28 cellular contexts compared by ENCODE assay signal in the genomic region with DNA sequence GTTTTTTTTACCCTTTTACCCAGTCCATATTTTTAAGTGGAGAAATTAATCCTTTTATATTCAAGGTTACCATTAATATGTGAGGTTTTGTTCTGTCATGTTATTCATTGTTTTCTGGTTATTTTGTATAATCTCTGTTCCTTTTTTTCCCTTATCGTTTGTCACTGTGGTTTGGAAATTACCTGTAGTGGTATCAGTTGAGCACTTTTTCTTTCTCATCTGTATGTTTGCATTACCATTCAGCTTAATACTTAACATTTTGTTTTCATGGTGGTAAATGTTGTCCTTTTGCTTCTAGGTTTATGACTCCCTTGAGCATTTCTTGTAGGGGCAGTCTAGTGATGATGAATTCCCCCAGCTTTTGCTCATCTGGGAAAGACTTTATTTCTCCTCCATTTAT. TPM values are rescaled to one million over a fixed set of nuclear protein-coding genes. Genes with fewer than 3 reads are reported as not detected.
DNase-seq lines count a peak whose midpoint lies in the region; ATAC-seq, FAIRE-seq and TF ChIP-seq lines count a peak whose summit lies in the region.
"Had no signal": no experiment of that assay in that cellular context is flagged by ENCODE, and none has a peak within 500 bp of the region (broad histone marks: within the 10 kb centered on the region; RNA-seq: fewer than 3 reads in every experiment).

No MANE protein-coding gene starts in this region.

- H3K4ac ChIP-seq in neuronal stem cell (ENCODE audit: low read length) = no peak overlapping the region

- no peak overlapping the region for H4K91ac ChIP-seq in neuronal stem cell (ENCODE audit: low read depth, low read length, poor library complexity)

- H3K4me3 ChIP-seq in pancreas = no peak overlapping the region
- no peak overlapping the region for H3K4me3 ChIP-seq in neuronal stem cell (ENCODE audit: low read length in 2 of 2)
- H3K4me3 ChIP-seq: BLaER1 treated with 17β-estradiol and CSF1 and Interleukin-3, amounts not matched to agents 10 nM and 100 nM; GM23338; left ventricle myocardium inferior; SK-N-MC; tibial nerve had no signal

- no peak overlapping the region for H2BK12ac ChIP-seq in neuronal stem cell (ENCODE audit: low read length)

- no peak overlapping the region for H2BK5ac ChIP-seq in neuronal stem cell (ENCODE audit: low read length)

- no peaks in the 10 kb centered on the region for H3K4me1 Mint-ChIP-seq in stimulated activated effector memory CD8-positive, alpha-beta T cell treated with anti-CD3 and anti-CD28 coated beads, Interleukin-12 subunit alpha, Interleukin-12 subunit beta, amount 100 ng/mL, for 72 hours
- H3K4me1 Mint-ChIP-seq: GM23338, natural killer cell had no signal

- H3K4me1 ChIP-seq in pancreas (no peaks in the 10 kb centered on the region), neuronal stem cell (ENCODE audit: control insufficient read depth in 2 of 2, insufficient read depth in 1 of 2, low read depth in 1 of 2, low read length in 2 of 2) (no peaks in the 10 kb centered on the region)
- H3K4me1 ChIP-seq: BLaER1 treated with 17β-estradiol and CSF1 and Interleukin-3, amounts not matched to agents 10 nM and 100 nM; left ventricle myocardium inferior; tibial nerve had no signal

- no peaks in the 10 kb centered on the region for H3K36me3 Mint-ChIP-seq in stimulated activated effector memory CD8-positive, alpha-beta T cell treated with anti-CD3 and anti-CD28 coated beads, Interleukin-12 subunit alpha, Interleukin-12 subunit beta, amount 100 ng/mL, for 72 hours
- H3K36me3 Mint-ChIP-seq: natural killer cell had no signal

- H3K9me3 ChIP-seq in pancreas (no peaks in the 10 kb centered on the region), neuronal stem cell (replicated peaks in 1 of 2; ENCODE audit: control insufficient read depth in 2 of 2, insufficient read depth in 1 of 2, low read depth in 1 of 2, low read length in 2 of 2) (peaks cover 0 to 6% of the 10 kb centered on the region in 2 donors)

- H3K9ac ChIP-seq in neuronal stem cell (ENCODE audit: low read depth, low read length, poor library complexity) = no peak overlapping the region
- H3K9ac ChIP-seq: BLaER1 treated with 17β-estradiol and CSF1 and Interleukin-3, amounts not matched to agents 10 nM and 100 nM had no signal

- no peak overlapping the region for H3K4me2 ChIP-seq in neuronal stem cell (ENCODE audit: insufficient read depth, low read length, poor library complexity, severe bottlenecking)
- H3K4me2 ChIP-seq: BLaER1 treated with 17β-estradiol and CSF1 and Interleukin-3, amounts not matched to agents 10 nM and 100 nM; GM23338 had no signal

- peaks cover 7% of the 10 kb centered on the region for H3K9me3 Mint-ChIP-seq in stimulated activated effector memory CD8-positive, alpha-beta T cell treated with anti-CD3 and anti-CD28 coated beads, Interleukin-12 subunit alpha, Interleukin-12 subunit beta, amount 100 ng/mL, for 72 hours

- WGBS in pancreas, 2 donors = 87 to 100% methylated on average over 1 of the region's 1 CpG
- WGBS in neuronal stem cell (ENCODE audit: extremely low coverage in 2 of 2, insufficient read length in 2 of 2, insufficient replicate concordance in 1 of 2), 2 donors = no CpG with 5 or more reads among the region's 1 CpG

- no peaks in the 10 kb centered on the region for H3K79me1 ChIP-seq in neuronal stem cell (ENCODE audit: low read depth, low read length)

- H3K36me3 ChIP-seq in pancreas (no peaks in the 10 kb centered on the region), neuronal stem cell (replicated peaks in 1 of 2; ENCODE audit: control insufficient read depth in 2 of 2, insufficient read depth in 2 of 2, low read length in 2 of 2) (no peaks in the 10 kb centered on the region)
- H3K36me3 ChIP-seq: brain microvascular endothelial cell had no signal

- no peak overlapping the region for H2AK5ac ChIP-seq in neuronal stem cell (ENCODE audit: low read depth, low read length)

- H2BK15ac ChIP-seq in neuronal stem cell (ENCODE audit: low read length) = no peak overlapping the region

- no peak overlapping the region for H3K27ac ChIP-seq in pancreas
- H3K27ac ChIP-seq in neuronal stem cell (replicated peaks; ENCODE audit: low read length) = no peak overlapping the region
- H3K27ac ChIP-seq: BLaER1 treated with 17β-estradiol and CSF1 and Interleukin-3, amounts not matched to agents 10 nM and 100 nM; brain microvascular endothelial cell; left ventricle myocardium inferior; SK-N-MC; tibial nerve had no signal

- peak; percentile 49 for FAIRE-seq in pancreas (lab: Jason Lieb, UNC)
- FAIRE-seq: TTC549 had no signal

- ATAC-seq in GM18508 (IDR thresholded peaks at IDR 0.05; ENCODE audit: insufficient read depth, unreplicated experiment) = peak; percentile 55
- peak; percentile 60 for ATAC-seq in GM21619 (IDR thresholded peaks at IDR 0.05; ENCODE audit: unreplicated experiment)
- ATAC-seq in HG03196 (IDR thresholded peaks at IDR 0.05; ENCODE audit: unreplicated experiment) = peak; percentile 73
- no peak for ATAC-seq in pancreas
- ATAC-seq in HG03095 (IDR thresholded peaks at IDR 0.05; ENCODE audit: unreplicated experiment) = no peak
- no peak for ATAC-seq in stimulated activated effector memory CD8-positive, alpha-beta T cell treated with anti-CD3 and anti-CD28 coated beads, Interleukin-12 subunit alpha, Interleukin-12 subunit beta, amount 100 ng/mL, for 72 hours
- ATAC-seq: GM23338, natural killer cell had no signal

- no peak overlapping the region for H3K14ac ChIP-seq in neuronal stem cell (ENCODE audit: low read length)

- no peak overlapping the region for H3K18ac ChIP-seq in neuronal stem cell (ENCODE audit: low read length)

- no peak overlapping the region for H2BK120ac ChIP-seq in neuronal stem cell (ENCODE audit: low read depth, low read length)

- no peak overlapping the region for H4K8ac ChIP-seq in neuronal stem cell (ENCODE audit: low read depth, low read length)

- no peak overlapping the region for H2AFZ ChIP-seq in neuronal stem cell (ENCODE audit: low read length)
- H2AFZ ChIP-seq: GM23338 had no signal

- no peak for TF ChIP-seq CTCF in pancreas (IDR thresholded peaks at IDR 0.05)

- DNase-seq in pancreas (no peak), neuronal stem cell (ENCODE audit: low spot score) (no peak)
- DNase-seq in stimulated activated effector memory CD8-positive, alpha-beta T cell treated with anti-CD3 and anti-CD28 coated beads, Interleukin-12 subunit alpha, Interleukin-12 subunit beta, amount 100 ng/mL, for 72 hours (ENCODE audit: low spot score in 2 of 2) = no peak
- DNase-seq: activated CD4-positive, alpha-beta T cell treated with anti-CD3 and anti-CD28 coated beads, Interleukin-2, amount 50 U/mL, for 4 hours; activated naive CD4-positive, alpha-beta T cell treated with Interleukin-2 at 50 U/mL for 16 hours; brain microvascular endothelial cell; left ventricle myocardium inferior; natural killer cell; NCI-H1694 treated with DMSO at 0.1 percent for 48 hours; NCI-H2171 treated with DMSO at 0.1 percent for 48 hours; NCI-H524 had no signal

- intact Hi-C loops in pancreas (cut with DNase I) = no loop called here

- no peak overlapping the region for H3K27ac Mint-ChIP-seq in stimulated activated effector memory CD8-positive, alpha-beta T cell treated with anti-CD3 and anti-CD28 coated beads, Interleukin-12 subunit alpha, Interleukin-12 subunit beta, amount 100 ng/mL, for 72 hours
- H3K27ac Mint-ChIP-seq: GM23338; natural killer cell; T-helper 1 cell treated with Interleukin-12 subunit alpha and Interleukin-12 subunit beta and Interleukin-4 antibody, amounts not matched to agents 30 μg/mL and 1 μg/mL, for 36 hours had no signal

- H3K27me3 ChIP-seq in pancreas (no peaks in the 10 kb centered on the region), neuronal stem cell (ENCODE audit: control insufficient read depth in 3 of 3, insufficient read depth in 3 of 3, low read depth in 1 of 3, low read length in 3 of 3) (no peaks in the 10 kb centered on the region)
- H3K27me3 ChIP-seq: brain microvascular endothelial cell, tibial nerve had no signal

- H3K23ac ChIP-seq in neuronal stem cell (ENCODE audit: low read depth, low read length, poor library complexity) = no peak overlapping the region

- no peak overlapping the region for H3K4me3 Mint-ChIP-seq in stimulated activated effector memory CD8-positive, alpha-beta T cell treated with anti-CD3 and anti-CD28 coated beads, Interleukin-12 subunit alpha, Interleukin-12 subunit beta, amount 100 ng/mL, for 72 hours
- H3K4me3 Mint-ChIP-seq: GM23338; natural killer cell; T-helper 1 cell treated with Interleukin-12 subunit alpha and Interleukin-12 subunit beta and Interleukin-4 antibody, amounts not matched to agents 30 μg/mL and 1 μg/mL, for 36 hours had no signal

RNA-seq across cellular contexts. Expression of a gene that starts 6.6 kb away (rescaled TPM):
- total RNA-seq in pancreas = not detected
- polyA plus RNA-seq in pancreas = not detected
- not detected for polyA plus RNA-seq in neuronal stem cell (2013, experiment 1 of 2)
- polyA plus RNA-seq in neuronal stem cell (2013, experiment 2 of 2) = not detected
- total RNA-seq: cerebellum, G401, GM23338, left ventricle myocardium inferior, LHCN-M2, natural killer cell, omental fat pad, skeletal muscle tissue, tibial nerve had no signal
- polyA plus RNA-seq: adipose tissue, AG04450, GM23338 had no signal

RNA-seq across cellular contexts. Expression of a gene that starts 28.0 kb away (rescaled TPM):
- 1 to 10 TPM; 4.4 to 6.4 (median 4.7) TPM for total RNA-seq in pancreas
- polyA plus RNA-seq in pancreas = 10 to 100 TPM in 1 of 2 donors, 1 to 10 TPM in 1; 8.1 to 10.3 TPM
- 4.2 TPM for polyA plus RNA-seq in neuronal stem cell (2013, experiment 1 of 2)
- polyA plus RNA-seq in neuronal stem cell (2013, experiment 2 of 2) = 4.4 TPM

RNA-seq across cellular contexts. Expression of a gene that starts 28.7 kb away (rescaled TPM):
- 1 to 10 TPM; 2.4 to 5.7 (median 3.5) TPM for total RNA-seq in pancreas
- 1 to 10 TPM; 3.1 to 9.6 TPM for polyA plus RNA-seq in pancreas
- 7.5 TPM for polyA plus RNA-seq in neuronal stem cell (2013, experiment 1 of 2)
- polyA plus RNA-seq in neuronal stem cell (2013, experiment 2 of 2) = 7.3 TPM

Comparison
In these comparisons a context has a peak if more than half of its experiments do, and no peak if none do; other contexts are left out.
1. ATAC-seq: peak in GM18508 (single experiment), GM21619 (single experiment) and HG03196 (single experiment); none in pancreas (0 of 4), HG03095 (single experiment) and stimulated activated effector memory CD8-positive, alpha-beta T cell treated with anti-CD3 and anti-CD28 coated beads, Interleukin-12 subunit alpha, Interleukin-12 subunit beta, amount 100 ng/mL, for 72 hours (single experiment).